In the genomic region with DNA sequence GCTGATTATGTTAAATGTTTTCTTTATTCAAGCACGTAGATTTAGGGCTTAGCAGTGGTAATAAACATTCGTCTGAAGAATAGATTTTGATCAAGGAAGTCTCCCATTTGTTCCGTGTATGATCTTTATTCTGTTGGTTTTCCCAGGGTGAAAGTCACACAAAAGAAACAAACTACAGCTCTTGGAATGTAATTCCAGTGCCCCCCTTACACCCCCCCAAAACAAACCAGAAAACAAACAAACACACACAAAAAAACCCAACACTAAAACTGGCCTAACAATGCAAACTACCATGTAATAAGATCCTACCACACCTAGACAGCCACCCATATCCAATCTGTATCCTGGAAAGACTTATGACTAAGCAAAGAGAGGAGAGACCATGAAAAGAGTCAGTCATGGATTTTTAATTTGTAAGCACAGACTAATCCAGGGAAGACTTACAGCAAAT, we compare ENCODE assay signal across 16 cellular contexts.
A peak's percentile ranks its signal among the peaks of the same experiment; 100 is the strongest.
DNase-seq lines count a peak whose midpoint lies in the region; ATAC-seq, FAIRE-seq and TF ChIP-seq lines count a peak whose summit lies in the region.
"Had no signal": no experiment of that assay in that cellular context is flagged by ENCODE, and none has a peak within 500 bp of the region (broad histone marks: within the 10 kb centered on the region; RNA-seq: fewer than 3 reads in every experiment).

No MANE protein-coding gene starts in this region.

- no peaks in the 10 kb centered on the region for H3K9me3 Mint-ChIP-seq in endothelial cell (ENCODE audit: unreplicated experiment)
- H3K9me3 Mint-ChIP-seq: activated CD4-positive, alpha-beta T cell treated with anti-CD3 and anti-CD28 coated beads, Interleukin-2, amount 10 ng/mL, durations not matched to agents 24 days and 14 days; activated naive CD4-positive, alpha-beta T cell treated with anti-CD3 and anti-CD28 coated beads, Interleukin-2, amount 50 U/mL, for 72 hours had no signal

- H3K4me3 Mint-ChIP-seq in endothelial cell (ENCODE audit: unreplicated experiment) = no peak overlapping the region
- H3K4me3 Mint-ChIP-seq: activated CD4-positive, alpha-beta T cell treated with anti-CD3 and anti-CD28 coated beads, Interleukin-2, amount 10 ng/mL, durations not matched to agents 24 days and 14 days had no signal

- H3K27me3 Mint-ChIP-seq in endothelial cell (ENCODE audit: unreplicated experiment) = no peaks in the 10 kb centered on the region

- no peaks in the 10 kb centered on the region for H3K36me3 Mint-ChIP-seq in endothelial cell (ENCODE audit: low read depth, unreplicated experiment)
- H3K36me3 Mint-ChIP-seq: activated naive CD4-positive, alpha-beta T cell treated with anti-CD3 and anti-CD28 coated beads, Interleukin-2, amount 50 U/mL, for 72 hours had no signal

- TF ChIP-seq CTCF in LNCaP clone FGC (IDR thresholded peaks at IDR 0.05; ENCODE audit: control insufficient read depth, extremely low read depth, insufficient read depth) (no peak), epithelial cell of esophagus (IDR thresholded peaks at IDR 0.05; ENCODE audit: insufficient read depth, low read depth, low read length, missing control alignments) (no peak), pancreas (IDR thresholded peaks at IDR 0.05) (no peak), endothelial cell (IDR thresholded peaks at IDR 0.05; ENCODE audit: unreplicated experiment) (no peak)

- DNase-seq in ELR (ENCODE audit: low read depth) (peak; percentile 33), LNCaP clone FGC (ENCODE audit: low read depth) (peak; percentile 86), epithelial cell of esophagus (ENCODE audit: low read depth) (peak; percentile 58), pancreas (no peak), AG20443 (ENCODE audit: low spot score) (no peak), endothelial cell (ENCODE audit: low spot score) (no peak), NCI-H1048 (lab: John Stamatoyannopoulos, UW) (no peak)
- DNase-seq: head of caudate nucleus, kidney, NCI-H1436, occipital lobe, SIG-M5, sigmoid colon had no signal

- H3K4me1 Mint-ChIP-seq in endothelial cell (ENCODE audit: unreplicated experiment) = no peaks in the 10 kb centered on the region
- H3K4me1 Mint-ChIP-seq: activated CD4-positive, alpha-beta T cell treated with anti-CD3 and anti-CD28 coated beads, Interleukin-2, amount 10 ng/mL, durations not matched to agents 24 days and 14 days had no signal

- no peak for FAIRE-seq in pancreas (lab: Jason Lieb, UNC)
- FAIRE-seq: kidney had no signal

- intact Hi-C loops in pancreas (cut with DNase I) = no loop called here

- 22 to 36% methylated on average over 3 of the region's 3 CpGs for WGBS in pancreas, 2 donors

- ATAC-seq in pancreas (peak; percentile 53 to 85 (median 82)), GM18870 (IDR thresholded peaks at IDR 0.05; ENCODE audit: unreplicated experiment) (no peak)
- ATAC-seq: activated naive CD4-positive, alpha-beta T cell treated with anti-CD3 and anti-CD28 coated beads, Interleukin-2, amount 50 U/mL, for 72 hours had no signal

- no peaks in the 10 kb centered on the region for H3K36me3 ChIP-seq in pancreas
- H3K36me3 ChIP-seq: sigmoid colon had no signal

- peaks cover 7 to 8% (median 7%) of the 10 kb centered on the region in 3 donors for H3K4me1 ChIP-seq in pancreas
- H3K4me1 ChIP-seq: sigmoid colon had no signal

- no peak overlapping the region for H3K27ac Mint-ChIP-seq in endothelial cell (ENCODE audit: unreplicated experiment)
- H3K27ac Mint-ChIP-seq: activated CD4-positive, alpha-beta T cell treated with anti-CD3 and anti-CD28 coated beads, Interleukin-2, amount 10 ng/mL, durations not matched to agents 24 days and 14 days; activated naive CD4-positive, alpha-beta T cell treated with anti-CD3 and anti-CD28 coated beads, Interleukin-2, amount 50 U/mL, for 72 hours had no signal

- H3K27ac ChIP-seq in pancreas = peak overlapping the region in 2 of 4 donors; percentile 10 to 53
- H3K27ac ChIP-seq: sigmoid colon had no signal

- no peaks in the 10 kb centered on the region for H3K9me3 ChIP-seq in pancreas
- H3K9me3 ChIP-seq: sigmoid colon had no signal

- no peak overlapping the region for H3K4me3 ChIP-seq in LNCaP clone FGC (ENCODE audit: low read depth, low read length)
- H3K4me3 ChIP-seq in epithelial cell of esophagus (ENCODE audit: low read length) = no peak overlapping the region
- no peak overlapping the region for H3K4me3 ChIP-seq in pancreas
- H3K4me3 ChIP-seq: sigmoid colon had no signal

- H3K27me3 ChIP-seq in pancreas = no peaks in the 10 kb centered on the region
- H3K27me3 ChIP-seq: sigmoid colon had no signal

Comparison
In these comparisons a context has a peak if more than half of its experiments do, and no peak if none do; other contexts are left out.
1. DNase-seq: peak in ELR (single experiment), LNCaP clone FGC (single experiment) and epithelial cell of esophagus (single experiment); none in pancreas (0 of 6), AG20443 (single experiment), endothelial cell (single experiment) and NCI-H1048 (single experiment).